9 cellular contexts compared by ENCODE assay signal in genomic region chr3:48502728-48503168, GRCh38. TPM values are rescaled to one million over a fixed set of nuclear protein-coding genes. Genes with fewer than 3 reads are reported as not detected.
DNase-seq lines count a peak whose midpoint lies in the region; ATAC-seq lines count a peak whose summit lies in the region.
"Had no signal": no experiment of that assay in that cellular context is flagged by ENCODE, and none has a peak within 500 bp of the region (broad histone marks: within the 10 kb centered on the region; RNA-seq: fewer than 3 reads in every experiment).

No MANE protein-coding gene starts in this region.

- peaks cover 56% of the 10 kb centered on the region for H3K4me1 Mint-ChIP-seq in activated T-cell treated with anti-CD3 and anti-CD28 coated beads, Interleukin-2, amount 50 U/mL, for 4 hours (ENCODE audit: low read depth)
- H3K4me1 Mint-ChIP-seq in dendritic cell treated with granulocyte-macrophage colony-stimulating factor and Interleukin-4, amounts not matched to agents 40 ng/mL and 50 ng/mL, for 4 days (ENCODE audit: low read depth) = peaks cover 62% of the 10 kb centered on the region

- peak overlapping the region; percentile 16 for H3K9ac ChIP-seq in mucosa of stomach (ENCODE audit: low read length)

- 54% methylated on average over 6 of the region's 6 CpGs for WGBS in urinary bladder

- H3K27ac ChIP-seq in urinary bladder (ENCODE audit: low read depth) = peak overlapping the region; percentile 97

- H3K4me3 ChIP-seq in mucosa of stomach (ENCODE audit: low read length) (peak overlapping the region; percentile 31), urinary bladder (ENCODE audit: low read depth, low read length) (no peak overlapping the region)

- intact Hi-C loops in dendritic cell treated with granulocyte-macrophage colony-stimulating factor and Interleukin-4, amounts not matched to agents 40 ng/mL and 50 ng/mL, for 4 days (cut with micrococcal nuclease) = no loop called here

- H3K36me3 ChIP-seq in mucosa of stomach (ENCODE audit: control insufficient read depth, insufficient read depth, low read length) (no peaks in the 10 kb centered on the region), urinary bladder (ENCODE audit: insufficient read depth) (no peaks in the 10 kb centered on the region)

- no peaks in the 10 kb centered on the region for H3K9me3 Mint-ChIP-seq in activated T-cell treated with anti-CD3 and anti-CD28 coated beads, Interleukin-2, amount 50 U/mL, for 4 hours
- peaks cover 10% of the 10 kb centered on the region for H3K9me3 Mint-ChIP-seq in dendritic cell treated with granulocyte-macrophage colony-stimulating factor and Interleukin-4, amounts not matched to agents 40 ng/mL and 50 ng/mL, for 4 days

- DNase-seq in activated T-cell treated with anti-CD3 and anti-CD28 coated beads, Interleukin-2, amount 50 U/mL, for 4 hours = no peak
- DNase-seq in activated T-cell treated with anti-CD3 and anti-CD28 coated beads for 4 hours = no peak
- no peak for DNase-seq in SKM-1 (lab: John Stamatoyannopoulos, UW; ENCODE audit: unreplicated experiment)
- DNase-seq in cortex of kidney (lab: John Stamatoyannopoulos, UW) = no peak
- DNase-seq: occipital lobe had no signal

- H3K27me3 Mint-ChIP-seq in activated T-cell treated with anti-CD3 and anti-CD28 coated beads, Interleukin-2, amount 50 U/mL, for 4 hours (ENCODE audit: low read depth) = no peaks in the 10 kb centered on the region
- peaks cover 2% of the 10 kb centered on the region for H3K27me3 Mint-ChIP-seq in dendritic cell treated with granulocyte-macrophage colony-stimulating factor and Interleukin-4, amounts not matched to agents 40 ng/mL and 50 ng/mL, for 4 days

- H3K27ac Mint-ChIP-seq in dendritic cell treated with granulocyte-macrophage colony-stimulating factor and Interleukin-4, amounts not matched to agents 40 ng/mL and 50 ng/mL, for 4 days = peak overlapping the region; percentile 82

- no peak for ATAC-seq in activated T-cell treated with anti-CD3 and anti-CD28 coated beads, Interleukin-2, amount 50 U/mL, for 4 hours
- ATAC-seq in HG03139 (IDR thresholded peaks at IDR 0.05; ENCODE audit: unreplicated experiment) = no peak

- H3K36me3 Mint-ChIP-seq in activated T-cell treated with anti-CD3 and anti-CD28 coated beads, Interleukin-2, amount 50 U/mL, for 4 hours (ENCODE audit: insufficient read depth) = peaks cover 9% of the 10 kb centered on the region
- peaks cover 25% of the 10 kb centered on the region for H3K36me3 Mint-ChIP-seq in dendritic cell treated with granulocyte-macrophage colony-stimulating factor and Interleukin-4, amounts not matched to agents 40 ng/mL and 50 ng/mL, for 4 days (ENCODE audit: low read depth)

- peak overlapping the region; percentile 84 for H3K4me3 Mint-ChIP-seq in activated T-cell treated with anti-CD3 and anti-CD28 coated beads, Interleukin-2, amount 50 U/mL, for 4 hours
- no peak overlapping the region for H3K4me3 Mint-ChIP-seq in dendritic cell treated with granulocyte-macrophage colony-stimulating factor and Interleukin-4, amounts not matched to agents 40 ng/mL and 50 ng/mL, for 4 days

- H3K27me3 ChIP-seq in mucosa of stomach (ENCODE audit: control insufficient read depth, insufficient read depth, low read length) = no peaks in the 10 kb centered on the region

- H3K9me3 ChIP-seq in mucosa of stomach (ENCODE audit: control insufficient read depth, low read length) = no peaks in the 10 kb centered on the region

- H3K4me1 ChIP-seq in mucosa of stomach (ENCODE audit: control insufficient read depth, insufficient read depth, low read length) = peaks cover 45% of the 10 kb centered on the region
- no peaks in the 10 kb centered on the region for H3K4me1 ChIP-seq in urinary bladder (ENCODE audit: insufficient read depth)

RNA-seq across cellular contexts. Expression of gene SHISA5, which starts 1.2 kb away (rescaled TPM):
- 10 to 100 TPM; 59.9 to 88.8 (median 62.7) TPM for total RNA-seq in activated T-cell treated with anti-CD3 and anti-CD28 coated beads, Interleukin-2, amount 50 U/mL, for 4 hours
- total RNA-seq in urinary bladder = 62.5 TPM
- 209 TPM for polyA plus RNA-seq in urinary bladder

RNA-seq across cellular contexts. Expression of gene PFKFB4, which starts 53.9 kb away (rescaled TPM):
- under 1 TPM; 0.65 to 0.92 (median 0.78) TPM for total RNA-seq in activated T-cell treated with anti-CD3 and anti-CD28 coated beads, Interleukin-2, amount 50 U/mL, for 4 hours
- 4.7 TPM for total RNA-seq in urinary bladder
- polyA plus RNA-seq in urinary bladder = 2.4 TPM

RNA-seq across cellular contexts. Expression of gene ATRIP, which starts 56.2 kb away (rescaled TPM):
- 10 to 100 TPM; 17.3 to 17.6 (median 17.5) TPM for total RNA-seq in activated T-cell treated with anti-CD3 and anti-CD28 coated beads, Interleukin-2, amount 50 U/mL, for 4 hours
- total RNA-seq in urinary bladder = 4.7 TPM
- polyA plus RNA-seq in urinary bladder = 6.6 TPM
